In the genomic region with DNA sequence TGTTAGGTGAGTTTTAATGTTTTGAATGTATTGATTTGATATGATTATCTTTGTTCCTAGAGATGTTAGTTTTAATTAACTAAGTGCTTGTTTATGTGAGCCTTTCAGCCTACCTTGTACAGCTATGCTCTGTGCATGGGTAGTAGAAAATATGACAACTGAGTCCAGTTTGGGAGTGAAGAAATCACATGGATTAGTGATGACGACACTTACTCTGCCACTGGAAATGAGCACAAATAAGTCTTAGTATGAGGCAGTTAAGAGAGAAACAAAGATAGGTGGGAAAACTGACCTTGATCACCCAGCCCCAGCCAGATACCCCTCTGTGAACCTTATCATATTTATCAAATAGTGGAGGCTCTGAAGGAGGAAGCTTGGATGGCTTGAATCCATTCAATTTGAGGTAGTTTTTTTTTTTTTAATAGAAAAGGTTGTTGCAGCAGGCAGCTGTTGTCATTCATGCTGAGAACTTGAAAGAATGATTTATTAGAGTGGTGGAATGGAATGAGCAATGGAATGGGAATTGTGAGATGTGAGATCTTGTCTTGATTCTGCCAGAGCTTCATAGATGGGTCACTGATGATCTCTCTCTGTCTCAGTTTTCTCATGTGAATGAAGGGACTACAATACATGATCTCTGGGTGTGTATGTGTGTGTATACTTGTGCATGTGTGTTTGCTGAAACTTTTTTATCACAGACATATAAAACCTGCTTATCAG, we compare ENCODE assay signal across 18 cellular contexts.
DNase-seq lines count a peak whose midpoint lies in the region; ATAC-seq and TF ChIP-seq lines count a peak whose summit lies in the region.
"Had no signal": no experiment of that assay in that cellular context is flagged by ENCODE, and none has a peak within 500 bp of the region (broad histone marks: within the 10 kb centered on the region; RNA-seq: fewer than 3 reads in every experiment).

No MANE protein-coding gene starts in this region.

- H3K27me3 Mint-ChIP-seq in CD8-positive, alpha-beta T cell (ENCODE audit: low read depth) = no peaks in the 10 kb centered on the region
- H3K27me3 Mint-ChIP-seq: activated naive CD4-positive, alpha-beta T cell treated with anti-CD3 and anti-CD28 coated beads, Interleukin-2, amount 10 ng/mL, durations not matched to agents 7 days and 5 days had no signal

- H3K27ac Mint-ChIP-seq in CD8-positive, alpha-beta T cell = no peak overlapping the region
- H3K27ac Mint-ChIP-seq: activated naive CD4-positive, alpha-beta T cell treated with anti-CD3 and anti-CD28 coated beads, Interleukin-2, amount 10 ng/mL, durations not matched to agents 7 days and 5 days; T-helper 2 cell treated with Interferon-gamma antibody and Interleukin-4, amounts not matched to agents 5 μg/mL and 100 μg/mL, for 36 hours had no signal

- intact Hi-C loops in psoas muscle (cut with DNase I) = no loop called here
- intact Hi-C loops in CD8-positive, alpha-beta T cell (cut with DNase I, micrococcal nuclease) = no loop called here

- H3K4me1 ChIP-seq in SK-N-SH (ENCODE audit: control insufficient read depth in 1 of 2, insufficient read depth in 2 of 2, low read depth in 1 of 2, low read length in 1 of 2) (peaks cover 0 to 16% of the 10 kb centered on the region in 2 experiments; a peak in 2 of 4 replicates), psoas muscle (peaks cover 46% of the 10 kb centered on the region)
- no peaks in the 10 kb centered on the region for H3K4me1 ChIP-seq in CD8-positive, alpha-beta T cell (ENCODE audit: insufficient read depth, low read length)
- H3K4me1 ChIP-seq: colonic mucosa, left lung, Peyer's patch had no signal

- no peak for TF ChIP-seq RAD21 in SK-N-SH (IDR thresholded peaks at IDR 0.05; ENCODE audit: low read length)

- POLR2A ChIA-PET in SK-N-SH (lab: Yijun Ruan, JAX) = no interaction called here
- POLR2A ChIA-PET in CD8-positive, alpha-beta T cell (lab: Charles Lee) = interaction anchor here (0.6 to 0.7 kb wide), 2 partner anchors 38 to 70 kb away, joined by 3 to 5 read pairs; no protein-coding TSS in a partner anchor

- H3K27me3 ChIP-seq in SK-N-SH (ENCODE audit: insufficient read depth) (no peaks in the 10 kb centered on the region), psoas muscle (ENCODE audit: insufficient read depth in 3 of 3, low read length in 2 of 3) (no peaks in the 10 kb centered on the region)
- H3K27me3 ChIP-seq in CD8-positive, alpha-beta T cell (ENCODE audit: insufficient read depth, low read length) = no peaks in the 10 kb centered on the region
- H3K27me3 ChIP-seq: colonic mucosa, left lung, neutrophil, Peyer's patch, right atrium auricular region had no signal

- 0 out of 2 replicates have a peak overlapping the region, but pooled peaks have one; percentile 4 for H3K4me2 ChIP-seq in SK-N-SH

- peaks cover 9% of the 10 kb centered on the region for H3K79me2 ChIP-seq in SK-N-SH (ENCODE audit: insufficient read depth)

- H3K4me3 Mint-ChIP-seq in CD8-positive, alpha-beta T cell = no peak overlapping the region
- H3K4me3 Mint-ChIP-seq: activated naive CD4-positive, alpha-beta T cell treated with anti-CD3 and anti-CD28 coated beads, Interleukin-2, amount 10 ng/mL, durations not matched to agents 7 days and 5 days; T-helper 2 cell treated with Interferon-gamma antibody and Interleukin-4, amounts not matched to agents 5 μg/mL and 100 μg/mL, for 36 hours had no signal

- H3K9me2 ChIP-seq in SK-N-SH = no peaks in the 10 kb centered on the region

- no peak; a peak in 1 of 4 replicates for TF ChIP-seq EP300 in SK-N-SH (IDR thresholded peaks at IDR 0.05; ENCODE audit: borderline replicate concordance in 1 of 2, low read depth in 1 of 2, low read length in 1 of 2)

- H3K36me3 ChIP-seq in SK-N-SH (replicated peaks in 1 of 2; ENCODE audit: control insufficient read depth in 1 of 2, insufficient read depth in 2 of 2, low read length in 1 of 2) (peaks cover 0 to 4% of the 10 kb centered on the region in 2 experiments), psoas muscle (ENCODE audit: insufficient read depth in 1 of 2, low read depth in 1 of 2) (peaks cover 0 to 11% of the 10 kb centered on the region in 2 donors)
- no peaks in the 10 kb centered on the region for H3K36me3 ChIP-seq in CD8-positive, alpha-beta T cell (ENCODE audit: insufficient read depth, low read length)
- H3K36me3 ChIP-seq: colonic mucosa, left lung, neutrophil, Peyer's patch, right atrium auricular region, thoracic aorta had no signal

- peak overlapping the region; percentile 50 to 58; a peak in 3 of 4 replicates for H3K27ac ChIP-seq in SK-N-SH (ENCODE audit: low read depth in 2 of 2, low read length in 1 of 2)
- H3K27ac ChIP-seq in psoas muscle = peak overlapping the region; percentile 76
- no peak overlapping the region for H3K27ac ChIP-seq in CD8-positive, alpha-beta T cell (ENCODE audit: low read depth, low read length)
- H3K27ac ChIP-seq: colonic mucosa, left lung, neutrophil, Peyer's patch, right atrium auricular region, thoracic aorta had no signal

- H3K4me3 ChIP-seq in SK-N-SH (ENCODE audit: low read depth in 2 of 2, low read length in 1 of 2) (no peak overlapping the region), fibroblast of mammary gland (ENCODE audit: control insufficient read depth, low read depth, low read length) (no peak overlapping the region), psoas muscle (no peak overlapping the region)
- H3K4me3 ChIP-seq in CD8-positive, alpha-beta T cell (ENCODE audit: low read depth, low read length) = no peak overlapping the region
- H3K4me3 ChIP-seq: colonic mucosa, left lung, Peyer's patch, right atrium auricular region, thoracic aorta had no signal

- CTCF ChIA-PET in SK-N-SH (lab: Yijun Ruan, JAX) = no interaction called here
- CTCF ChIA-PET in CD8-positive, alpha-beta T cell (lab: Charles Lee) = interaction anchor here (0.9 kb wide), 1 partner anchor 39 kb away, joined by 4 read pairs; no protein-coding TSS in a partner anchor

- DNase-seq in HCEC 1CT (peak; percentile 51), SK-N-SH (no peak), fibroblast of mammary gland (ENCODE audit: low read depth) (peak; percentile 54), psoas muscle (no peak), DMS 273 treated with DMSO at 0.1 percent for 48 hours (lab: John Stamatoyannopoulos, UW) (no peak), NCI-H1930 (lab: John Stamatoyannopoulos, UW) (no peak)
- DNase-seq in CD8-positive, alpha-beta T cell = no peak
- DNase-seq: activated naive CD4-positive, alpha-beta T cell treated with anti-CD3 and anti-CD28 coated beads, Interleukin-2, amount 10 ng/mL, durations not matched to agents 7 days and 5 days; activated T-cell treated with anti-CD3 and anti-CD28 coated beads, Interleukin-2, amount 50 U/mL, for 48 hours; colonic mucosa; left lung; NCI-H1436 treated with DMSO at 0.1 percent for 48 hours; Peyer's patch had no signal

- H3F3A ChIP-seq in SK-N-SH (replicated peaks; ENCODE audit: insufficient read depth) = peaks cover 9% of the 10 kb centered on the region

- WGBS in SK-N-SH (ENCODE audit: low lambda C conversion rate) = 92% methylated on average over 1 of the region's 1 CpG
- 31 to 44% (median 35%) methylated on average over 1 of the region's 1 CpG for WGBS in psoas muscle, 3 donors

- TF ChIP-seq CTCF in SK-N-SH (IDR thresholded peaks at IDR 0.05) (no peak), fibroblast of mammary gland (conservative IDR thresholded peaks at IDR 0.05; ENCODE audit: control insufficient read depth, insufficient read depth, low read depth, low read length) (no peak), psoas muscle (IDR thresholded peaks at IDR 0.05) (no peak)
- no peak for TF ChIP-seq CTCF in CD8-positive, alpha-beta T cell (IDR thresholded peaks at IDR 0.05)

- H3K36me3 Mint-ChIP-seq in CD8-positive, alpha-beta T cell = no peaks in the 10 kb centered on the region
- H3K36me3 Mint-ChIP-seq: activated naive CD4-positive, alpha-beta T cell treated with anti-CD3 and anti-CD28 coated beads, Interleukin-2, amount 10 ng/mL, durations not matched to agents 7 days and 5 days had no signal

- H4K20me1 ChIP-seq in SK-N-SH (ENCODE audit: insufficient read depth) = no peaks in the 10 kb centered on the region

- H3K9ac ChIP-seq in SK-N-SH = no peak overlapping the region; the same call in 1 of the 2 replicates

- H3K9me3 ChIP-seq in SK-N-SH = no peaks in the 10 kb centered on the region
- no peaks in the 10 kb centered on the region for H3K9me3 ChIP-seq in psoas muscle
- no peaks in the 10 kb centered on the region for H3K9me3 ChIP-seq in CD8-positive, alpha-beta T cell (ENCODE audit: low read length)
- H3K9me3 ChIP-seq: colonic mucosa, left lung, neutrophil, Peyer's patch, right atrium auricular region, thoracic aorta had no signal

- no peaks in the 10 kb centered on the region for H3K4me1 Mint-ChIP-seq in CD8-positive, alpha-beta T cell (ENCODE audit: low read depth)
- H3K4me1 Mint-ChIP-seq: activated naive CD4-positive, alpha-beta T cell treated with anti-CD3 and anti-CD28 coated beads, Interleukin-2, amount 10 ng/mL, durations not matched to agents 7 days and 5 days had no signal

- peaks cover 2% of the 10 kb centered on the region for H3K9me3 Mint-ChIP-seq in CD8-positive, alpha-beta T cell
- H3K9me3 Mint-ChIP-seq: activated naive CD4-positive, alpha-beta T cell treated with anti-CD3 and anti-CD28 coated beads, Interleukin-2, amount 10 ng/mL, durations not matched to agents 7 days and 5 days; T-helper 2 cell treated with Interferon-gamma antibody and Interleukin-4, amounts not matched to agents 5 μg/mL and 100 μg/mL, for 36 hours had no signal

- H2AFZ ChIP-seq in SK-N-SH (ENCODE audit: low read depth) = no peak overlapping the region

- ATAC-seq in psoas muscle = peak; percentile 82 to 91 (median 89)
- ATAC-seq in CD8-positive, alpha-beta T cell = no peak
- ATAC-seq: activated CD4-positive, CD25-positive, alpha-beta regulatory T cell treated with anti-CD3 and anti-CD28 coated beads, Interleukin-2, amount 50 U/mL, for 24 hours; left lung had no signal

TF ChIP-seq in SK-N-SH, 30 proteins besides CTCF, POLR2A, EP300 and RAD21 (continues in another document):
- no peak for TF ChIP-seq FOSL2 (IDR thresholded peaks at IDR 0.05; ENCODE audit: borderline replicate concordance, low read depth)
- TF ChIP-seq, protein P1, sequence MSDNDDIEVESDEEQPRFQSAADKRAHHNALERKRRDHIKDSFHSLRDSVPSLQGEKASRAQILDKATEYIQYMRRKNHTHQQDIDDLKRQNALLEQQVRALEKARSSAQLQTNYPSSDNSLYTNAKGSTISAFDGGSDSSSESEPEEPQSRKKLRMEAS (IDR thresholded peaks at IDR 0.05; ENCODE audit: low read depth) = no peak
- no peak for TF ChIP-seq JUND (IDR thresholded peaks at IDR 0.05)
- TF ChIP-seq, protein P2, sequence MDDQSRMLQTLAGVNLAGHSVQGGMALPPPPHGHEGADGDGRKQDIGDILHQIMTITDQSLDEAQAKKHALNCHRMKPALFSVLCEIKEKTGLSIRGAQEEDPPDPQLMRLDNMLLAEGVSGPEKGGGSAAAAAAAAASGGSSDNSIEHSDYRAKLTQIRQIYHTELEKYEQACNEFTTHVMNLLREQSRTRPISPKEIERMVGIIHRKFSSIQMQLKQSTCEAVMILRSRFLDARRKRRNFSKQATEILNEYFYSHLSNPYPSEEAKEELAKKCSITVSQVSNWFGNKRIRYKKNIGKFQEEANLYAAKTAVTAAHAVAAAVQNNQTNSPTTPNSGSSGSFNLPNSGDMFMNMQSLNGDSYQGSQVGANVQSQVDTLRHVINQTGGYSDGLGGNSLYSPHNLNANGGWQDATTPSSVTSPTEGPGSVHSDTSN (IDR thresholded peaks at IDR 0.05) = peak; percentile 91

Comparison
In these comparisons a context has a peak if more than half of its experiments do, and no peak if none do; other contexts are left out.
1. DNase-seq: peak in HCEC 1CT (single experiment) and fibroblast of mammary gland (single experiment); none in SK-N-SH (single experiment), psoas muscle (0 of 2), DMS 273 treated with DMSO at 0.1 percent for 48 hours (single experiment), NCI-H1930 (0 of 2) and CD8-positive, alpha-beta T cell (0 of 7).